ENCODE assay signal across 26 cellular contexts in genomic region chr3:34449305-34449704, GRCh38.
"Had no signal": no experiment of that assay in that cellular context is flagged by ENCODE, and none has a peak within 500 bp of the region (broad histone marks: within the 10 kb centered on the region; RNA-seq: fewer than 3 reads in every experiment).

No MANE protein-coding gene starts in this region.

- H3K27me3 Mint-ChIP-seq: effector memory CD8-positive, alpha-beta T cell; naive thymus-derived CD4-positive, alpha-beta T cell had no signal

- FAIRE-seq: colon, endometrium, islet of Langerhans, keratinocyte had no signal

- H3K4me1 Mint-ChIP-seq: mesothelial cell of epicardium; naive thymus-derived CD4-positive, alpha-beta T cell had no signal

- H3K4me3 Mint-ChIP-seq: effector memory CD8-positive, alpha-beta T cell; endodermal cell; mesothelial cell of epicardium; naive thymus-derived CD4-positive, alpha-beta T cell had no signal

- ATAC-seq: effector memory CD8-positive, alpha-beta T cell; esophagus mucosa; gastrocnemius medialis; heart right ventricle; left cardiac atrium; left lung; left ventricle myocardium superior; lower lobe of right lung; naive thymus-derived CD4-positive, alpha-beta T cell had no signal

- H3K27ac Mint-ChIP-seq: effector memory CD8-positive, alpha-beta T cell; endodermal cell; mesothelial cell of epicardium; naive thymus-derived CD4-positive, alpha-beta T cell had no signal

- DNase-seq: dermis blood vessel endothelial cell; dorsolateral prefrontal cortex; effector CD4-positive, alpha-beta T cell; effector memory CD8-positive, alpha-beta T cell; endodermal cell; erythroblast; esophagus squamous epithelium; foreskin fibroblast; foreskin melanocyte; gastrocnemius medialis; glutamatergic neuron; head of caudate nucleus; heart right ventricle; hippocampal formation; left cardiac atrium; left lung; left ventricle myocardium superior; lower lobe of right lung; mesenchymal stem cell; naive thymus-derived CD4-positive, alpha-beta T cell had no signal

- H3K36me3 Mint-ChIP-seq: mesothelial cell of epicardium; naive thymus-derived CD4-positive, alpha-beta T cell had no signal
